10 cellular contexts compared by ENCODE assay signal in genomic region chr3:11498646-11499045, GRCh38.
A peak's percentile ranks its signal among the peaks of the same experiment; 100 is the strongest.
DNase-seq lines count a peak whose midpoint lies in the region; ATAC-seq and TF ChIP-seq lines count a peak whose summit lies in the region.
"Had no signal": no experiment of that assay in that cellular context is flagged by ENCODE, and none has a peak within 500 bp of the region (broad histone marks: within the 10 kb centered on the region; RNA-seq: fewer than 3 reads in every experiment).

No MANE protein-coding gene starts in this region.

- H3K9me3 ChIP-seq in mucosa of descending colon: peaks cover 4% of the 10 kb centered on the region

- H3K4me3 ChIP-seq in AG10803 (ENCODE audit: low read length) (no peak overlapping the region), mucosa of descending colon (no peak overlapping the region)

- intact Hi-C loops in mucosa of descending colon (cut with DNase I, micrococcal nuclease): no loop called here

- no peak for TF ChIP-seq CTCF in AG10803 (conservative IDR thresholded peaks at IDR 0.05; ENCODE audit: low read length)
- no peak for TF ChIP-seq CTCF in mucosa of descending colon (IDR thresholded peaks at IDR 0.05)

- H3K27ac ChIP-seq in cingulate gyrus (ENCODE audit: low read depth, low read length): peak overlapping the region; percentile 5

- ATAC-seq in mucosa of descending colon (peak; percentile 86), GM19351 (IDR thresholded peaks at IDR 0.05; ENCODE audit: unreplicated experiment) (no peak), GM21529 (IDR thresholded peaks at IDR 0.05; ENCODE audit: unreplicated experiment) (no peak)
- ATAC-seq: natural killer cell had no signal

- H3K4me1 ChIP-seq in mucosa of descending colon (ENCODE audit: low read depth): peaks cover 6% of the 10 kb centered on the region

- H3K36me3 ChIP-seq in mucosa of descending colon (ENCODE audit: low read depth): no peaks in the 10 kb centered on the region

- peak; percentile 54 for DNase-seq in AG10803 (ENCODE audit: low read depth)
- DNase-seq in NCI-H446 treated with DMSO at 0.1 percent for 48 hours (lab: John Stamatoyannopoulos, UW): peak; percentile 49
- DNase-seq in mucosa of descending colon: peak; percentile 60 to 72 (median 64)
- no peak for DNase-seq in inferior parietal cortex (ENCODE audit: extremely low spot score)
- DNase-seq in amniotic stem cell (lab: John Stamatoyannopoulos, UW): no peak
- DNase-seq: DND-41, natural killer cell had no signal

Comparison
In these comparisons a context has a peak if more than half of its experiments do, and no peak if none do; other contexts are left out.
1. DNase-seq: peak in AG10803 (single experiment), NCI-H446 treated with DMSO at 0.1 percent for 48 hours (single experiment) and mucosa of descending colon (3 of 3); none in inferior parietal cortex (single experiment) and amniotic stem cell (single experiment).